Comparison of ENCODE assay signal across 8 cellular contexts in genomic region chr2:161307676-161308075, GRCh38. TPM values are rescaled to one million over a fixed set of nuclear protein-coding genes. Genes with fewer than 3 reads are reported as not detected.
DNase-seq lines count a peak whose midpoint lies in the region; ATAC-seq and TF ChIP-seq lines count a peak whose summit lies in the region.

No MANE protein-coding gene starts in this region.

- intact Hi-C loops in A673 (cut with micrococcal nuclease; ENCODE audit: unreplicated experiment) = no loop called here
- intact Hi-C loops in breast epithelium (cut with DNase I; ENCODE audit: low total_unique reads) = no loop called here

- H3K36me3 Mint-ChIP-seq in IgD-negative memory B cell = peaks cover under 1% of the 10 kb centered on the region

- H3K36me3 ChIP-seq in A673 (ENCODE audit: insufficient read depth, low read length, poor library complexity, severe bottlenecking) = peaks cover 3% of the 10 kb centered on the region
- no peaks in the 10 kb centered on the region for H3K36me3 ChIP-seq in breast epithelium
- H3K36me3 ChIP-seq in mucosa of stomach (ENCODE audit: control insufficient read depth, insufficient read depth, low read length) = no peaks in the 10 kb centered on the region

- H3K27me3 ChIP-seq in A673 (replicated peaks; ENCODE audit: insufficient read depth, low read depth, low read length, poor library complexity) (no peaks in the 10 kb centered on the region), breast epithelium (no peaks in the 10 kb centered on the region), mucosa of stomach (ENCODE audit: control insufficient read depth, insufficient read depth, low read length) (no peaks in the 10 kb centered on the region)

- TSS peak; percentile 86 for BruUV-seq in A673 (replicated peaks; lab: Mats Ljungman, UMichigan)

- H3K27me3 Mint-ChIP-seq in IgD-negative memory B cell = peaks cover under 1% of the 10 kb centered on the region

- TF ChIP-seq CTCF in A673 (conservative IDR thresholded peaks at IDR 0.05; ENCODE audit: low read depth, low read length) (no peak), breast epithelium (IDR thresholded peaks at IDR 0.05) (no peak)

- peaks cover 4 to 6% (median 5%) of the 10 kb centered on the region in 3 donors for H3K9me3 Mint-ChIP-seq in IgD-negative memory B cell

- DNase-seq in A673 (ENCODE audit: low spot score) (no peak), breast epithelium (ENCODE audit: low spot score in 2 of 2) (no peak), left lobe of liver (ENCODE audit: low spot score) (no peak), NCI-H1436 treated with DMSO at 0.1 percent for 48 hours (lab: John Stamatoyannopoulos, UW) (no peak)
- no peak for DNase-seq in stimulated activated CD8-positive, alpha-beta memory T cell treated with anti-CD3 and anti-CD28 coated beads, Interleukin-4, amount 100 ng/mL, for 48 hours

- ATAC-seq in HG02610 (IDR thresholded peaks at IDR 0.05; ENCODE audit: unreplicated experiment) = no peak
- ATAC-seq in left lobe of liver = no peak

- CTCF ChIA-PET in A673 (lab: Charles Lee) = no interaction called here

- peak overlapping the region; percentile 91 to 98 (median 97) for H3K27ac Mint-ChIP-seq in IgD-negative memory B cell

- POLR2A ChIA-PET in A673 (lab: Charles Lee; ENCODE audit: low non-redundant PET) = interaction anchor here (0.7 kb wide), 3 partner anchors 39 to 935 kb away, joined by 3 read pairs; no protein-coding TSS in a partner anchor

- H3K4me3 ChIP-seq in A673 (ENCODE audit: low read depth, low read length, poor library complexity, severe bottlenecking) (peak overlapping the region; percentile 67), breast epithelium (peak overlapping the region; percentile 60 to 80 (median 66)), mucosa of stomach (ENCODE audit: low read length) (peak overlapping the region; percentile 94)

- H3K9me3 ChIP-seq in A673 (ENCODE audit: low read depth, low read length, poor library complexity, severe bottlenecking) (no peaks in the 10 kb centered on the region), breast epithelium (no peaks in the 10 kb centered on the region), mucosa of stomach (ENCODE audit: control insufficient read depth, low read length) (no peaks in the 10 kb centered on the region)

- H3K4me3 Mint-ChIP-seq in IgD-negative memory B cell = peak overlapping the region; percentile 98 to 99 (median 98)

- no peak for TF ChIP-seq POLR2A in breast epithelium (IDR thresholded peaks at IDR 0.05)

- H3K27ac ChIP-seq in A673 (ENCODE audit: low read depth, low read length, poor library complexity, severe bottlenecking) (peak overlapping the region; percentile 95), breast epithelium (peak overlapping the region; percentile 81 to 89)

- H3K9ac ChIP-seq in mucosa of stomach (ENCODE audit: low read length) = peak overlapping the region; percentile 71

- H3K4me1 Mint-ChIP-seq in IgD-negative memory B cell = peaks cover 16 to 31% (median 26%) of the 10 kb centered on the region in 3 donors

- H3K4me1 ChIP-seq in A673 (ENCODE audit: insufficient read depth, low read length, poor library complexity, severe bottlenecking) (no peaks in the 10 kb centered on the region), breast epithelium (no peaks in the 10 kb centered on the region), mucosa of stomach (ENCODE audit: control insufficient read depth, insufficient read depth, low read length) (peaks cover 10% of the 10 kb centered on the region)

RNA-seq across cellular contexts. Expression of gene PSMD14, which starts 0.5 kb away (rescaled TPM):
- total RNA-seq in A673 (2021) (197 and 205 TPM in 2 replicates), breast epithelium (10 to 100 TPM; 38.3 to 50.1 (median 38.7) TPM), left lobe of liver (20.4 TPM)
- polyA plus RNA-seq in IgD-negative memory B cell = 41.1 TPM
